ENCODE assay signal across 15 cellular contexts in the genomic region with DNA sequence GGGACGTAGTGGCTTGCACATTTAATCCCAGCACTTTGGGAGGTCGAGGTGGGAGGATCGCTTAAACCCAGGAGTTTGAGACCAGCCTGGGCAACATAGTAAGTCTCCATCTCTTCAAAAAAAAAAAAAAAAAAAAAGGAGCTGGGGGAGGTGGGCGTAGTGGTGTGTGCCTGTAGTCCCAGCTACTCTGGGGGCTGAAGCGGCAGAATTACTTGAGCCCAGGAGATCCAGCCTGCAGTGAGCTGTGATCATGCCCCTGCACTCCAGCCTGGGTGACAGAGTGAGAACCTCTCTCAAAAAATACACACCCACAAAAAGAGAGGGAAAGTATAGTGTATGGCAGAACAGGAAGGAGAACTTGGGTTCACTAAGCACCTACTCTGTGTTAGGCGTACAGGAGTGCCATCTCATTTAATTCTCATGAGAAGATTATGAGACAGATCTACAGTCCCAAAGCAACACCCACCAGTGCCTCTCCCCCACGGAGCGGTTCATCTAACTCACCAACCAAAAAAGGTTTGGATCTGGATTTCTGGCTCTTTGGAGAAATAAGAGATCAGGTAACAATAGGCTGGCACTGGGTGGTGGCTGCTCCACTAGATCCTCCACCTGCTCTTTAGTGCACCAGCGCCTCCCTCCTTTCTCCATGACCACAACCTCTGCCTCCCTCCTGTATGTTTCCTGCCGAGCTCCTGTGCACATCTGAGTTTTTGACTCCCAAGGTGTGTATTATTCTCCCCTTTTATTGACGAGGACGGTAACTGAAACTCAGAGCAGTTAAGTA. TPM values are rescaled to one million over a fixed set of nuclear protein-coding genes. Genes with fewer than 3 reads are reported as not detected.
DNase-seq lines count a peak whose midpoint lies in the region; ATAC-seq and TF ChIP-seq lines count a peak whose summit lies in the region.
"Had no signal": no experiment of that assay in that cellular context is flagged by ENCODE, and none has a peak within 500 bp of the region (broad histone marks: within the 10 kb centered on the region; RNA-seq: fewer than 3 reads in every experiment).

No MANE protein-coding gene starts in this region.

- no peak for ATAC-seq in effector memory CD8-positive, alpha-beta T cell (replicated peaks)
- no peak for ATAC-seq in activated CD4-positive, CD25-positive, alpha-beta regulatory T cell treated with anti-CD3 and anti-CD28 coated beads, Interleukin-2, amount 50 U/mL, for 24 hours
- ATAC-seq: right lobe of liver had no signal

- no peaks in the 10 kb centered on the region for H3K27me3 ChIP-seq in mammary epithelial cell (ENCODE audit: insufficient read depth, low read length)
- H3K27me3 ChIP-seq: BLaER1 treated with 17β-estradiol and CSF1 and Interleukin-3, amounts not matched to agents 10 nM and 100 nM; Peyer's patch; right lobe of liver; suprapubic skin had no signal

- H3K4me1 Mint-ChIP-seq in MCF 10A (ENCODE audit: insufficient read depth, unreplicated experiment) (peaks cover 30% of the 10 kb centered on the region), type B pancreatic cell (ENCODE audit: unreplicated experiment) (peaks cover 28% of the 10 kb centered on the region)
- peaks cover 43 to 45% of the 10 kb centered on the region in 2 donors for H3K4me1 Mint-ChIP-seq in effector memory CD8-positive, alpha-beta T cell (ENCODE audit: low read depth in 2 of 2)

- no peak overlapping the region for H3K27ac ChIP-seq in mammary epithelial cell (ENCODE audit: insufficient read depth, low read depth, low read length)
- H3K27ac ChIP-seq: HL-60, right lobe of liver, suprapubic skin had no signal

- no peaks in the 10 kb centered on the region for H4K20me1 ChIP-seq in mammary epithelial cell (ENCODE audit: insufficient read depth, low read length)

- POLR2A ChIA-PET in MCF 10A (lab: Yijun Ruan, JAX): interaction anchor here (0.6 to 5.8 kb wide), 3 partner anchors 58 to 190 kb away, joined by 5 to 26 read pairs (median 10); no protein-coding TSS in a partner anchor

- no peaks in the 10 kb centered on the region for H3K9me3 ChIP-seq in mammary epithelial cell (replicated peaks; ENCODE audit: insufficient read depth, low read length)
- H3K9me3 ChIP-seq: BLaER1 treated with 17β-estradiol and CSF1 and Interleukin-3, amounts not matched to agents 10 nM and 100 nM; Peyer's patch; right lobe of liver; suprapubic skin had no signal

- TF ChIP-seq CTCF in MCF 10A (IDR thresholded peaks at IDR 0.05; ENCODE audit: unreplicated experiment): no peak
- no peak for TF ChIP-seq CTCF in mammary epithelial cell (conservative IDR thresholded peaks at IDR 0.05 in 1 of 2, IDR thresholded peaks at IDR 0.05 in 1 of 2; ENCODE audit: extremely low read depth in 1 of 2, insufficient read depth in 1 of 2, low read depth in 1 of 2, low read length in 2 of 2)
- TF ChIP-seq CTCF in type B pancreatic cell (conservative IDR thresholded peaks at IDR 0.05): no peak

- H3K9me3 Mint-ChIP-seq in MCF 10A (ENCODE audit: unreplicated experiment) (no peaks in the 10 kb centered on the region), type B pancreatic cell (no peaks in the 10 kb centered on the region)
- H3K9me3 Mint-ChIP-seq in effector memory CD8-positive, alpha-beta T cell: no peaks in the 10 kb centered on the region

- H3K4me3 ChIP-seq in mammary epithelial cell (replicated peaks in 1 of 3; ENCODE audit: insufficient read depth in 1 of 3, low read depth in 2 of 3, low read length in 3 of 3): no peak overlapping the region
- H3K4me3 ChIP-seq: right lobe of liver had no signal

- dilution Hi-C loops in mammary epithelial cell (cut with HindIII; ENCODE audit: low sequenced_read_pairs): loop anchor here (25.0 kb wide), 1 partner anchor 337 kb away; no protein-coding TSS in a partner anchor

- CTCF ChIA-PET in MCF 10A (lab: Yijun Ruan, JAX): interaction anchor here (0.6 to 11.2 kb wide), 18 partner anchors 11 to 386 kb away, joined by 3 to 308 read pairs (median 5); no protein-coding TSS in a partner anchor
- CTCF ChIA-PET in mammary epithelial cell (lab: Charles Lee; ENCODE audit: low non-redundant PET): no interaction called here

- H3K36me3 ChIP-seq in mammary epithelial cell (ENCODE audit: insufficient read depth, low read length): no peaks in the 10 kb centered on the region
- H3K36me3 ChIP-seq: BLaER1 treated with 17β-estradiol and CSF1 and Interleukin-3, amounts not matched to agents 10 nM and 100 nM; Peyer's patch; right lobe of liver; suprapubic skin had no signal

- peaks cover 11% of the 10 kb centered on the region for H3K4me1 ChIP-seq in mammary epithelial cell (ENCODE audit: insufficient read depth, low read length)
- H3K4me1 ChIP-seq: right lobe of liver had no signal

- no peaks in the 10 kb centered on the region for H3K36me3 Mint-ChIP-seq in MCF 10A (ENCODE audit: insufficient read depth, unreplicated experiment)
- H3K36me3 Mint-ChIP-seq in effector memory CD8-positive, alpha-beta T cell (ENCODE audit: insufficient read depth): peaks cover 18% of the 10 kb centered on the region
- no peaks in the 10 kb centered on the region for H3K36me3 Mint-ChIP-seq in type B pancreatic cell

- H2AFZ ChIP-seq in mammary epithelial cell (ENCODE audit: low read depth, low read length): no peak overlapping the region

- WGBS in mammary epithelial cell (ENCODE audit: low coverage, missing lambda C conversion rate): 98% methylated on average over 11 of the region's 12 CpGs

- DNase-seq in MCF 10A (ENCODE audit: unreplicated experiment): no peak
- no peak for DNase-seq in mammary epithelial cell
- peak; percentile 36 for DNase-seq in NCI-H510A (lab: John Stamatoyannopoulos, UW)
- no peak for DNase-seq in effector memory CD8-positive, alpha-beta T cell
- DNase-seq in type B pancreatic cell (ENCODE audit: extremely low spot score, unreplicated experiment): no peak
- no peak for DNase-seq in NCI-H226
- DNase-seq in C1 segment of cervical spinal cord (lab: John Stamatoyannopoulos, UW): no peak
- DNase-seq: GF-D8, NCI-H446, right lobe of liver had no signal

- in situ Hi-C loops in mammary epithelial cell (cut with MboI; ENCODE audit: low sequenced_read_pairs in 2 of 2): loop anchor here (10.0 to 25.0 kb wide), 3 partner anchors 150 to 337 kb away; no protein-coding TSS in a partner anchor

- no TSS peak for BruUV-seq in MCF 10A (replicated peaks; lab: Mats Ljungman, UMichigan)
- no TSS peak for BruUV-seq in mammary epithelial cell (replicated peaks; lab: Mats Ljungman, UMichigan)

- H3K4me2 ChIP-seq in mammary epithelial cell (ENCODE audit: insufficient read depth, low read depth, low read length): no peak overlapping the region

- intact Hi-C loops in MCF 10A (cut with micrococcal nuclease): no loop called here
- intact Hi-C loops in mammary epithelial cell (cut with micrococcal nuclease): loop anchor here (5.0 kb wide), 1 partner anchor 92 kb away; no protein-coding TSS in a partner anchor

- H3K4me3 Mint-ChIP-seq in MCF 10A (ENCODE audit: unreplicated experiment) (peak overlapping the region; percentile 84), type B pancreatic cell (peak overlapping the region; percentile 74)
- peak overlapping the region; percentile 94 to 96 for H3K4me3 Mint-ChIP-seq in effector memory CD8-positive, alpha-beta T cell

- no peak overlapping the region for H3K9ac ChIP-seq in mammary epithelial cell (ENCODE audit: insufficient read depth, low read length)

- H3K27ac Mint-ChIP-seq in MCF 10A (ENCODE audit: low read depth, unreplicated experiment) (no peak overlapping the region), type B pancreatic cell (peak overlapping the region; percentile 41)
- H3K27ac Mint-ChIP-seq in effector memory CD8-positive, alpha-beta T cell: peak overlapping the region; percentile 96 to 97

- no peaks in the 10 kb centered on the region for H3K27me3 Mint-ChIP-seq in MCF 10A (ENCODE audit: insufficient read depth, unreplicated experiment)
- H3K27me3 Mint-ChIP-seq in effector memory CD8-positive, alpha-beta T cell: no peaks in the 10 kb centered on the region
- H3K27me3 Mint-ChIP-seq in type B pancreatic cell: peaks cover 18% of the 10 kb centered on the region

- no peaks in the 10 kb centered on the region for H3K79me2 ChIP-seq in mammary epithelial cell (ENCODE audit: insufficient read depth, low read length)

RNA-seq across cellular contexts. Expression of a gene that starts 1.4 kb away (rescaled TPM):
- 16.0 and 17.8 TPM in 2 replicates for total RNA-seq in MCF 10A (2022)
- 1 to 10 TPM; 2.2 to 9.0 TPM for total RNA-seq in mammary epithelial cell
- polyA plus RNA-seq in mammary epithelial cell: 1.7 TPM
- polyA minus RNA-seq in mammary epithelial cell: 2.5 TPM
- 14.0 and 17.9 TPM in 2 replicates for total RNA-seq in type B pancreatic cell (ENCODE audit: low replicate concordance)
